In the genomic region with DNA sequence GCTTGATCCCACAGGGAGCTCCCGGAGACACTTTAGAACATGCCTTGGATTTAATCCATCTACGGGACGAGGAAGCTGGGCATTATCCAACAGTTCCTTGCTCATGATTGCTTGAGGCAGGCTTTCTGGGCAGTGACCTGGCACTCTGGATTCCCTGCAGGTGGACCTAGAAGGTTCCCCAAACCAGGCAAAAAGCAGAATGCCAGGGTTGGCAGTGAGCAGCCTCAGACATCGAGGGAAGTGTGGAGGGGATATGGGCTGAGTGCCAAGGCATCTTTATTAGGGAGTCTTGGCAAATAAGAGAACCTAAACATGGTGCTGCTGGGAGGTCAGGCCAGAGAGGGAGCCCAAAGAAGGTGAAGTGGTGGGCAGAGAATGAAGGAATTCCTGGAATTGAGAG, we compare ENCODE assay signal across 12 cellular contexts.
A peak's percentile ranks its signal among the peaks of the same experiment; 100 is the strongest.
DNase-seq lines count a peak whose midpoint lies in the region; ATAC-seq and TF ChIP-seq lines count a peak whose summit lies in the region.
"Had no signal": no experiment of that assay in that cellular context is flagged by ENCODE, and none has a peak within 500 bp of the region (broad histone marks: within the 10 kb centered on the region; RNA-seq: fewer than 3 reads in every experiment).

No MANE protein-coding gene starts in this region.

- peak overlapping the region in 1 of 2 donors; percentile 35 for H3K4me3 Mint-ChIP-seq in CD14-positive monocyte
- H3K4me3 Mint-ChIP-seq in activated T-helper 17 cell treated with anti-CD3 and anti-CD28 coated beads, Interleukin-2, amount 50 U/mL, for 72 hours: peak overlapping the region; percentile 71

- H3K4me2 ChIP-seq in DOHH2 (ENCODE audit: low read length): peak overlapping the region; percentile 95
- no peak overlapping the region for H3K4me2 ChIP-seq in hepatocyte

- H4K20me1 ChIP-seq in DOHH2 (ENCODE audit: control insufficient read depth, insufficient read depth, low read depth, low read length): no peaks in the 10 kb centered on the region
- H4K20me1 ChIP-seq in hepatocyte (ENCODE audit: insufficient read depth, poor library complexity, severe bottlenecking): no peaks in the 10 kb centered on the region

- peaks cover 54% of the 10 kb centered on the region for H3K4me1 ChIP-seq in DOHH2 (ENCODE audit: control insufficient read depth, low read length)
- H3K4me1 ChIP-seq in hepatocyte (ENCODE audit: insufficient read depth): no peaks in the 10 kb centered on the region
- H3K4me1 ChIP-seq: SJCRH30 had no signal

- H3K36me3 ChIP-seq in DOHH2 (ENCODE audit: control insufficient read depth, low read length) (peaks cover 8% of the 10 kb centered on the region; the same call in 1 of the 2 replicates), hepatocyte (replicated peaks; ENCODE audit: insufficient read depth, low read depth) (no peaks in the 10 kb centered on the region)
- H3K36me3 ChIP-seq: cardiac muscle cell, SJCRH30, WERI-Rb-1 had no signal

- peaks cover 58% of the 10 kb centered on the region for H3K4me1 Mint-ChIP-seq in CD14-positive monocyte
- peaks cover 31% of the 10 kb centered on the region for H3K4me1 Mint-ChIP-seq in activated T-helper 17 cell treated with anti-CD3 and anti-CD28 coated beads, Interleukin-2, amount 50 U/mL, for 72 hours

- H3K79me2 ChIP-seq in DOHH2 (ENCODE audit: control insufficient read depth, low read length) (no peaks in the 10 kb centered on the region), hepatocyte (no peaks in the 10 kb centered on the region)

- H3F3A ChIP-seq in DOHH2 (ENCODE audit: control insufficient read depth, insufficient read depth): peaks cover 22% of the 10 kb centered on the region

- H3K27me3 ChIP-seq in DOHH2 (ENCODE audit: control insufficient read depth, low read length): no peaks in the 10 kb centered on the region
- no peaks in the 10 kb centered on the region for H3K27me3 ChIP-seq in layer of hippocampus (ENCODE audit: control insufficient read depth, insufficient read depth, low read length)
- no peaks in the 10 kb centered on the region for H3K27me3 ChIP-seq in hepatocyte
- H3K27me3 ChIP-seq: cardiac muscle cell, SJCRH30 had no signal

- H3K27me3 Mint-ChIP-seq in CD14-positive monocyte (ENCODE audit: low read depth in 3 of 3): peaks cover 0 to 2% (median 2%) of the 10 kb centered on the region in 3 donors
- no peaks in the 10 kb centered on the region for H3K27me3 Mint-ChIP-seq in activated T-helper 17 cell treated with anti-CD3 and anti-CD28 coated beads, Interleukin-2, amount 50 U/mL, for 72 hours

- no peak overlapping the region for H2AFZ ChIP-seq in hepatocyte

- intact Hi-C loops in CD14-positive monocyte (cut with micrococcal nuclease): loop anchor here in 1 of 2 donors (10.0 kb wide), 1 partner anchor 439 kb away; no protein-coding TSS in a partner anchor
- intact Hi-C loops in posterior vena cava (cut with DNase I): no loop called here

- H3K36me3 Mint-ChIP-seq in CD14-positive monocyte: no peaks in the 10 kb centered on the region
- no peaks in the 10 kb centered on the region for H3K36me3 Mint-ChIP-seq in activated T-helper 17 cell treated with anti-CD3 and anti-CD28 coated beads, Interleukin-2, amount 50 U/mL, for 72 hours (ENCODE audit: low read depth)

- peaks cover 7 to 12% (median 8%) of the 10 kb centered on the region in 7 donors for H3K9me3 Mint-ChIP-seq in CD14-positive monocyte
- peaks cover 7% of the 10 kb centered on the region for H3K9me3 Mint-ChIP-seq in activated T-helper 17 cell treated with anti-CD3 and anti-CD28 coated beads, Interleukin-2, amount 50 U/mL, for 72 hours

- no peaks in the 10 kb centered on the region for H3K9me2 ChIP-seq in DOHH2 (replicated peaks; ENCODE audit: control insufficient read depth, low read length)
- H3K9me2 ChIP-seq in hepatocyte (replicated peaks; ENCODE audit: insufficient read depth): no peaks in the 10 kb centered on the region

- H3K4me3 ChIP-seq in DOHH2 (ENCODE audit: low read length): peak overlapping the region; percentile 71
- no peak overlapping the region for H3K4me3 ChIP-seq in hepatocyte
- H3K4me3 ChIP-seq: cardiac muscle cell, SJCRH30 had no signal

- peak overlapping the region; percentile 13 to 96 (median 71) for H3K27ac Mint-ChIP-seq in CD14-positive monocyte
- peak overlapping the region; percentile 74 for H3K27ac Mint-ChIP-seq in activated T-helper 17 cell treated with anti-CD3 and anti-CD28 coated beads, Interleukin-2, amount 50 U/mL, for 72 hours

- no peak for DNase-seq in CD14-positive monocyte (ENCODE audit: low spot score)
- DNase-seq in occipital lobe (lab: John Stamatoyannopoulos, UW): no peak
- no peak for DNase-seq in hepatocyte (ENCODE audit: low spot score)
- no peak for DNase-seq in HuH-7 (ENCODE audit: low spot score)
- no peak for DNase-seq in posterior vena cava (ENCODE audit: low spot score)
- DNase-seq: NCI-H2081, WERI-Rb-1 had no signal

- 71% methylated on average over 4 of the region's 4 CpGs for WGBS in hepatocyte (ENCODE audit: low lambda C conversion rate, missing lambda C conversion rate)

- TF ChIP-seq CTCF in CD14-positive monocyte (IDR thresholded peaks at IDR 0.05) (no peak), DOHH2 (IDR thresholded peaks at IDR 0.05; ENCODE audit: low read depth, low read length, poor library complexity, severe bottlenecking) (no peak), hepatocyte (IDR thresholded peaks at IDR 0.05; ENCODE audit: poor library complexity) (no peak)

- ATAC-seq in activated T-helper 17 cell treated with anti-CD3 and anti-CD28 coated beads, Interleukin-2, amount 50 U/mL, for 72 hours (replicated peaks): no peak

- H3K9me3 ChIP-seq in DOHH2 (ENCODE audit: control insufficient read depth, insufficient read depth, low read length) (peaks cover 10% of the 10 kb centered on the region), hepatocyte (ENCODE audit: low read depth) (no peaks in the 10 kb centered on the region)
- H3K9me3 ChIP-seq: SJCRH30 had no signal

- H3K27ac ChIP-seq in DOHH2 (ENCODE audit: low read depth, low read length) (peak overlapping the region; percentile 98), layer of hippocampus (ENCODE audit: low read depth, low read length) (peak overlapping the region; percentile 5), hepatocyte (no peak overlapping the region)
- H3K27ac ChIP-seq: cardiac muscle cell, SJCRH30, WERI-Rb-1 had no signal
